ENCODE assay signal across 14 cellular contexts in genomic region chr2:27907547-27907946, GRCh38.
"Had no signal": no experiment of that assay in that cellular context is flagged by ENCODE, and none has a peak within 500 bp of the region (broad histone marks: within the 10 kb centered on the region; RNA-seq: fewer than 3 reads in every experiment).

No MANE protein-coding gene starts in this region.

- H3K4me3 ChIP-seq: mucosa of descending colon, skin epidermis, tibial nerve, vagina had no signal

- H3K4me1 ChIP-seq: vagina had no signal

- H3K27me3 Mint-ChIP-seq: central memory CD8-positive, alpha-beta T cell; naive thymus-derived CD8-positive, alpha-beta T cell had no signal

- ATAC-seq: left cardiac atrium; mucosa of descending colon; naive thymus-derived CD8-positive, alpha-beta T cell had no signal

- H3K27ac Mint-ChIP-seq: naive thymus-derived CD8-positive, alpha-beta T cell had no signal

- H3K9me3 ChIP-seq: mucosa of descending colon, neutrophil, tibial nerve, vagina had no signal

- H3K9me3 Mint-ChIP-seq: central memory CD8-positive, alpha-beta T cell; naive thymus-derived CD8-positive, alpha-beta T cell had no signal

- H3K36me3 ChIP-seq: neutrophil, tibial nerve, vagina had no signal

- H3K27ac ChIP-seq: neutrophil, skin epidermis, tibial nerve, vagina had no signal

- H3K27me3 ChIP-seq: neutrophil, tibial nerve, vagina had no signal

- H3K4me3 Mint-ChIP-seq: central memory CD8-positive, alpha-beta T cell; naive thymus-derived CD8-positive, alpha-beta T cell had no signal

- DNase-seq: activated CD4-positive, CD25-positive, alpha-beta regulatory T cell treated with anti-CD3 and anti-CD28 coated beads, Interleukin-2, amount 50 U/mL, for 72 hours; activated naive CD4-positive, alpha-beta T cell; effector memory CD4-positive, alpha-beta T cell; hippocampal formation; left cardiac atrium; mucosa of descending colon; naive thymus-derived CD8-positive, alpha-beta T cell; posterior cingulate gyrus; stimulated activated CD4-positive, alpha-beta T cell treated with anti-CD3 and anti-CD28 coated beads, Interleukin-4, amount 100 ng/mL, for 4 hours had no signal
